Comparison of ENCODE assay signal across 8 cellular contexts in genomic region chr5:17217421-17218352, GRCh38. TPM values are rescaled to one million over a fixed set of nuclear protein-coding genes. Genes with fewer than 3 reads are reported as not detected.
DNase-seq lines count a peak whose midpoint lies in the region; ATAC-seq and TF ChIP-seq lines count a peak whose summit lies in the region.

Gene BASP1, plus strand, starts transcription at chr5:17217631. Its CDS starts 57,586 bp downstream, at chr5:17275217.

- no peaks in the 10 kb centered on the region for H3K36me3 ChIP-seq in PC-9 (ENCODE audit: low read depth)

- POLR2A ChIA-PET in PC-9 (lab: Charles Lee; ENCODE audit: unreplicated experiment) = no interaction called here

- CTCF ChIA-PET in PC-9 (lab: Charles Lee) = no interaction called here

- H3K9me3 ChIP-seq in PC-9 (ENCODE audit: insufficient read depth, low read depth) = no peaks in the 10 kb centered on the region

- H3K4me3 Mint-ChIP-seq in T-helper 1 cell treated with Interleukin-12 subunit alpha and Interleukin-12 subunit beta and Interleukin-4 antibody, amounts not matched to agents 30 μg/mL and 1 μg/mL, for 36 hours = peak within 1 kb of the TSS; percentile 23

- peaks cover 6% of the 10 kb centered on the region; the same call in 1 of the 2 replicates for H3F3A ChIP-seq in PC-9 (ENCODE audit: insufficient read depth, low read depth)

- H3K4me2 ChIP-seq in PC-9 = no peak within 1 kb of the TSS

- no peaks in the 10 kb centered on the region for H3K36me3 Mint-ChIP-seq in T-helper 1 cell treated with Interleukin-12 subunit alpha and Interleukin-12 subunit beta and Interleukin-4 antibody, amounts not matched to agents 30 μg/mL and 1 μg/mL, for 36 hours (ENCODE audit: low read depth)

- no peaks in the 10 kb centered on the region for H3K4me1 ChIP-seq in PC-9 (replicated peaks; ENCODE audit: insufficient read depth)

- no peak within 1 kb of the TSS for H3K27ac ChIP-seq in PC-9

- intact Hi-C loops in PC-9 (cut with micrococcal nuclease; ENCODE audit: unreplicated experiment) = loop anchor here (5.0 to 10.0 kb wide), 2 partner anchors 895 to 1477 kb away; no protein-coding TSS in a partner anchor

- TF ChIP-seq CTCF in PC-9 (conservative IDR thresholded peaks at IDR 0.05) = no peak

- H3K27me3 Mint-ChIP-seq in T-helper 1 cell treated with Interleukin-12 subunit alpha and Interleukin-12 subunit beta and Interleukin-4 antibody, amounts not matched to agents 30 μg/mL and 1 μg/mL, for 36 hours (ENCODE audit: low read depth) = peaks cover 42% of the 10 kb centered on the region

- no peaks in the 10 kb centered on the region for H3K9me3 Mint-ChIP-seq in T-helper 1 cell treated with Interleukin-12 subunit alpha and Interleukin-12 subunit beta and Interleukin-4 antibody, amounts not matched to agents 30 μg/mL and 1 μg/mL, for 36 hours

- no peaks in the 10 kb centered on the region for H3K79me2 ChIP-seq in PC-9 (ENCODE audit: low read depth)

- no peaks in the 10 kb centered on the region for H3K9me2 ChIP-seq in PC-9 (ENCODE audit: insufficient read depth)

- H3K27me3 ChIP-seq in PC-9 (ENCODE audit: insufficient read depth, low read depth) = no peaks in the 10 kb centered on the region

- no peaks in the 10 kb centered on the region for H4K20me1 ChIP-seq in PC-9 (ENCODE audit: insufficient read depth)

- ATAC-seq in GM21717 (IDR thresholded peaks at IDR 0.05; ENCODE audit: unreplicated experiment) (peak; percentile 30), left lobe of liver (peak; percentile 66)

- DNase-seq in GM03348 (ENCODE audit: low spot score) (peak; percentile 96), Kasumi-1 (lab: John Stamatoyannopoulos, UW) (peak; percentile 35 to 47), dedifferentiated amniotic fluid mesenchymal stem cell (ENCODE audit: extremely low spot score) (peak; percentile 75), left lobe of liver (ENCODE audit: low spot score) (peak; percentile 58), PC-9 (no peak)
- DNase-seq in stimulated activated CD4-positive, alpha-beta T cell treated with anti-CD3 and anti-CD28 coated beads, Interleukin-4, amount 100 ng/mL, for 24 hours = peak; percentile 9

- H2AFZ ChIP-seq in PC-9 = no peak within 1 kb of the TSS

- H3K4me3 ChIP-seq in PC-9 = no peak within 1 kb of the TSS

- peaks cover 4% of the 10 kb centered on the region for H3K4me1 Mint-ChIP-seq in T-helper 1 cell treated with Interleukin-12 subunit alpha and Interleukin-12 subunit beta and Interleukin-4 antibody, amounts not matched to agents 30 μg/mL and 1 μg/mL, for 36 hours (ENCODE audit: low read depth)

- BruUV-seq in PC-9 (replicated peaks; lab: Mats Ljungman, UMichigan) = no TSS peak

- no peak within 1 kb of the TSS for H3K27ac Mint-ChIP-seq in T-helper 1 cell treated with Interleukin-12 subunit alpha and Interleukin-12 subunit beta and Interleukin-4 antibody, amounts not matched to agents 30 μg/mL and 1 μg/mL, for 36 hours

RNA-seq across cellular contexts. Expression of gene BASP1, which starts in this region (rescaled TPM):
- total RNA-seq in left lobe of liver = 3.4 TPM
- not detected in 2 replicates for total RNA-seq in PC-9 (2021)

Comparison
In these comparisons a context has a peak if more than half of its experiments do, and no peak if none do; other contexts are left out.
1. DNase-seq: peak in GM03348 (single experiment), Kasumi-1 (2 of 2), dedifferentiated amniotic fluid mesenchymal stem cell (single experiment), left lobe of liver (single experiment) and stimulated activated CD4-positive, alpha-beta T cell treated with anti-CD3 and anti-CD28 coated beads, Interleukin-4, amount 100 ng/mL, for 24 hours (single experiment); none in PC-9 (0 of 2).